ENCODE assay signal across 7 cellular contexts in genomic region chr22:39502109-39502788, GRCh38. TPM values are rescaled to one million over a fixed set of nuclear protein-coding genes. Genes with fewer than 3 reads are reported as not detected.
A peak's percentile ranks its signal among the peaks of the same experiment; 100 is the strongest.
DNase-seq lines count a peak whose midpoint lies in the region; ATAC-seq, FAIRE-seq and TF ChIP-seq lines count a peak whose summit lies in the region.

Gene MIEF1, plus strand, starts transcription at chr22:39502290. Its CDS starts 9,005 bp downstream, at chr22:39511295.

- H3K36me3 ChIP-seq in body of pancreas (replicated peaks in 1 of 2; ENCODE audit: insufficient read depth in 1 of 2, low read depth in 2 of 2), result peaks cover 0 to 10% of the 10 kb centered on the region in 2 donors
- peaks cover 0 to 33% of the 10 kb centered on the region in 2 donors for H3K36me3 ChIP-seq in gastrocnemius medialis

- TF ChIP-seq CTCF in body of pancreas (IDR thresholded peaks at IDR 0.05), result peak in 1 of 7 experiments; percentile 3
- no peak for TF ChIP-seq CTCF in gastrocnemius medialis (IDR thresholded peaks at IDR 0.05 in 4 of 5, conservative IDR thresholded peaks at IDR 0.05 in 1 of 5)

- H3K27me3 ChIP-seq in body of pancreas (no peaks in the 10 kb centered on the region), gastrocnemius medialis (no peaks in the 10 kb centered on the region)

- intact Hi-C loops in body of pancreas (cut with DNase I), result no loop called here
- intact Hi-C loops in gastrocnemius medialis (cut with DNase I; ENCODE audit: low total_unique reads), result loop anchor here (1.0 to 10.0 kb wide), 5 partner anchors 18 to 1353 kb away; partner anchors contain the start of genes ATF4, RPS19BP1, ST13 and TAB1

- H3K4me1 ChIP-seq in body of pancreas (peaks cover 33% of the 10 kb centered on the region), gastrocnemius medialis (peaks cover 29 to 35% of the 10 kb centered on the region in 2 donors)

- 1% methylated on average over 57 of the region's 58 CpGs; no CpG with 5 or more reads in 1 of the 2 donors for WGBS in body of pancreas, 2 donors

- TF ChIP-seq POLR2A in body of pancreas (IDR thresholded peaks at IDR 0.05) (peak in 2 of 3 donors; percentile 68 to 77), gastrocnemius medialis (IDR thresholded peaks at IDR 0.05) (peak; percentile 47 to 76)

- peak within 1 kb of the TSS; percentile 88 to 96 (median 92) for H3K27ac ChIP-seq in body of pancreas
- H3K27ac ChIP-seq in gastrocnemius medialis, result peak within 1 kb of the TSS; percentile 85 to 95 (median 90)

- H3K9me3 ChIP-seq in body of pancreas (no peaks in the 10 kb centered on the region), gastrocnemius medialis (no peaks in the 10 kb centered on the region)

- ATAC-seq in GM18511 (IDR thresholded peaks at IDR 0.05; ENCODE audit: unreplicated experiment), result peak; percentile 96
- ATAC-seq in HG02981 (IDR thresholded peaks at IDR 0.05; ENCODE audit: unreplicated experiment), result peak; percentile 93
- ATAC-seq in body of pancreas, result peak; percentile 96
- ATAC-seq in gastrocnemius medialis, result peak; percentile 95 to 97

- peak; percentile 79 for FAIRE-seq in TTC549 (lab: Jason Lieb, UNC)

- peak; percentile 75 for DNase-seq in NCI-H2107 (lab: John Stamatoyannopoulos, UW)
- peak; percentile 99 for DNase-seq in body of pancreas
- peak; percentile 92 for DNase-seq in iPS DF 19.7 (ENCODE audit: low read depth, low spot score)
- DNase-seq in gastrocnemius medialis, result peak; percentile 97 to 98

- in situ Hi-C loops in gastrocnemius medialis (cut with MboI; ENCODE audit: low sequenced_read_pairs in 4 of 4), result loop anchor here in 2 of 4 donors (10.0 to 25.0 kb wide), 3 partner anchors 97 to 340 kb away; partner anchors contain the start of genes CBX7 (in 2 of the 2) and RPL3 (in 1 of the 2)

- H3K4me3 ChIP-seq in body of pancreas (peak within 1 kb of the TSS; percentile 99), gastrocnemius medialis (peak within 1 kb of the TSS; percentile 89 to 94 (median 90))

RNA-seq across cellular contexts. Expression of gene MIEF1, which starts in this region (rescaled TPM):
- total RNA-seq in body of pancreas, result 10 to 100 TPM in 1 of 2 donors, 1 to 10 TPM in 1; 9.1 to 14.8 TPM
- total RNA-seq in gastrocnemius medialis, result 10 to 100 TPM; 11.4 to 25.4 (median 12.9) TPM

Comparison
In these comparisons a context has a peak if more than half of its experiments do, and no peak if none do; other contexts are left out.
1. Peak in every context shown above with its lines: DNase-seq, ATAC-seq, H3K4me3 ChIP-seq and H3K27ac ChIP-seq.